8 cellular contexts compared by ENCODE assay signal in the genomic region with DNA sequence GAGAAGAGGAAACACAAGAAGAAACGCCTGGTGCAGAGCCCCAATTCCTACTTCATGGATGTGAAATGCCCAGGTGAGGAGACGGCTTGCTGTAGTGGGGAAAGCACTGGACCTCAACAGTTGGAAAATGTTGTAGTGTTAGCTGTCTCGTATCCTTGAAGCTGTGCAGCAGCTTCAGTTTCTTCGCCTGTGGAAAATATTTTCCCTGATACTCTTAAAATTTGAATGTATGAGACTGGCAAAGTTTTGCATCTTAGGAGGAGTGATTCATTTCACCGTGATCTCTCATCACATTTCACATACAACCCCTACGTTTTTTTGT. TPM values are rescaled to one million over a fixed set of nuclear protein-coding genes. Genes with fewer than 3 reads are reported as not detected.
DNase-seq lines count a peak whose midpoint lies in the region; ATAC-seq and TF ChIP-seq lines count a peak whose summit lies in the region.

No MANE protein-coding gene starts in this region.

- H3K4me3 ChIP-seq in HFF-Myc (replicated peaks; ENCODE audit: low read depth, low read length) (peak overlapping the region; percentile 79), iPS-11a (ENCODE audit: low read depth, low read length) (peak overlapping the region; percentile 82), smooth muscle cell (peak overlapping the region; percentile 85)

- peaks cover 17% of the 10 kb centered on the region for H3K4me1 ChIP-seq in smooth muscle cell (ENCODE audit: low read depth)

- no peaks in the 10 kb centered on the region for H3K27me3 ChIP-seq in smooth muscle cell (ENCODE audit: low read depth)

- peak overlapping the region; percentile 88 for H3K27ac ChIP-seq in smooth muscle cell (ENCODE audit: low read depth)

- no peak overlapping the region for H2AFZ ChIP-seq in smooth muscle cell (ENCODE audit: low read depth)

- TF ChIP-seq CTCF in HFF-Myc (IDR thresholded peaks at IDR 0.05; ENCODE audit: low read depth, low read length, missing control alignments), result no peak
- no peak for TF ChIP-seq CTCF in smooth muscle cell (IDR thresholded peaks at IDR 0.05; ENCODE audit: borderline replicate concordance, insufficient read depth, poor library complexity, severe bottlenecking)
- no peak for TF ChIP-seq CTCF in omental fat pad (IDR thresholded peaks at IDR 0.05)

- ATAC-seq in omental fat pad (ENCODE audit: low FRiP score), result no peak

- no peak for DNase-seq in HFF-Myc (ENCODE audit: extremely low read depth, low read depth)
- DNase-seq in activated T-helper 2 cell treated with anti-CD3 and anti-CD28 coated beads, Interferon-gamma antibody, Interleukin-2, Interleukin-4, amounts not matched to agents 10 μg/mL and 5 μg/mL and 100 μg/mL, durations not matched to agents 14 hours and 24 hours and 36 hours (ENCODE audit: low spot score), result no peak
- DNase-seq in smooth muscle cell (lab: John Stamatoyannopoulos, UW; ENCODE audit: unreplicated experiment), result no peak
- no peak for DNase-seq in omental fat pad (ENCODE audit: low spot score)
- no peak for DNase-seq in mucosa of gallbladder (ENCODE audit: low spot score)
- no peak for DNase-seq in Kasumi-1 (lab: John Stamatoyannopoulos, UW)
- no peak for DNase-seq in cerebellum (ENCODE audit: low spot score)

- peak overlapping the region; percentile 89 for H3K4me2 ChIP-seq in smooth muscle cell

- H3K27ac Mint-ChIP-seq in activated T-helper 2 cell treated with anti-CD3 and anti-CD28 coated beads, Interferon-gamma antibody, Interleukin-2, Interleukin-4, amounts not matched to agents 10 μg/mL and 5 μg/mL and 100 μg/mL, durations not matched to agents 14 hours and 24 hours and 36 hours, result peak overlapping the region; percentile 92

- intact Hi-C loops in activated T-helper 2 cell treated with anti-CD3 and anti-CD28 coated beads, Interferon-gamma antibody, Interleukin-2, Interleukin-4, amounts not matched to agents 10 μg/mL and 5 μg/mL and 100 μg/mL, durations not matched to agents 14 hours and 24 hours and 36 hours (cut with micrococcal nuclease), result loop anchor here (2.0 to 5.0 kb wide), 2 partner anchors 14 to 191 kb away; a partner anchor contains a TSS

- H3K9me3 ChIP-seq in smooth muscle cell (replicated peaks; ENCODE audit: low read depth), result no peaks in the 10 kb centered on the region

- 4% methylated on average over 6 of the region's 6 CpGs for WGBS in smooth muscle cell (ENCODE audit: low lambda C conversion rate)

- peaks cover 35% of the 10 kb centered on the region for H4K20me1 ChIP-seq in smooth muscle cell (ENCODE audit: low read depth)

- H3K27me3 Mint-ChIP-seq in activated T-helper 2 cell treated with anti-CD3 and anti-CD28 coated beads, Interferon-gamma antibody, Interleukin-2, Interleukin-4, amounts not matched to agents 10 μg/mL and 5 μg/mL and 100 μg/mL, durations not matched to agents 14 hours and 24 hours and 36 hours (ENCODE audit: low read depth), result no peaks in the 10 kb centered on the region

- peaks cover 51% of the 10 kb centered on the region for H3K36me3 Mint-ChIP-seq in activated T-helper 2 cell treated with anti-CD3 and anti-CD28 coated beads, Interferon-gamma antibody, Interleukin-2, Interleukin-4, amounts not matched to agents 10 μg/mL and 5 μg/mL and 100 μg/mL, durations not matched to agents 14 hours and 24 hours and 36 hours (ENCODE audit: low read depth)

- peaks cover 18% of the 10 kb centered on the region for H3F3A ChIP-seq in smooth muscle cell (ENCODE audit: low read depth)

- H3K9me3 Mint-ChIP-seq in activated T-helper 2 cell treated with anti-CD3 and anti-CD28 coated beads, Interferon-gamma antibody, Interleukin-2, Interleukin-4, amounts not matched to agents 10 μg/mL and 5 μg/mL and 100 μg/mL, durations not matched to agents 14 hours and 24 hours and 36 hours, result no peaks in the 10 kb centered on the region

- H3K36me3 ChIP-seq in smooth muscle cell (ENCODE audit: low read depth), result peaks cover 9% of the 10 kb centered on the region

- peak overlapping the region; percentile 97 for H3K9ac ChIP-seq in smooth muscle cell (ENCODE audit: low read depth)

- peaks cover 16% of the 10 kb centered on the region for H3K79me2 ChIP-seq in smooth muscle cell (ENCODE audit: low read depth)

- peak overlapping the region; percentile 88 for H3K4me3 Mint-ChIP-seq in activated T-helper 2 cell treated with anti-CD3 and anti-CD28 coated beads, Interferon-gamma antibody, Interleukin-2, Interleukin-4, amounts not matched to agents 10 μg/mL and 5 μg/mL and 100 μg/mL, durations not matched to agents 14 hours and 24 hours and 36 hours (ENCODE audit: low read depth)

- peaks cover 35% of the 10 kb centered on the region for H3K4me1 Mint-ChIP-seq in activated T-helper 2 cell treated with anti-CD3 and anti-CD28 coated beads, Interferon-gamma antibody, Interleukin-2, Interleukin-4, amounts not matched to agents 10 μg/mL and 5 μg/mL and 100 μg/mL, durations not matched to agents 14 hours and 24 hours and 36 hours (ENCODE audit: low read depth)

RNA-seq across cellular contexts. Expression of a gene that starts 0.6 kb away (rescaled TPM):
- 1,296 and 1,372 TPM in 2 replicates for total RNA-seq in activated T-helper 2 cell treated with anti-CD3 and anti-CD28 coated beads, Interferon-gamma antibody, Interleukin-2, Interleukin-4, amounts not matched to agents 10 μg/mL and 5 μg/mL and 100 μg/mL, durations not matched to agents 14 hours and 24 hours and 36 hours
- total RNA-seq in smooth muscle cell (3,456 and 3,702 TPM in 2 replicates), omental fat pad (1,000 to 10,000 TPM; 1,559 to 2,240 (median 2,115) TPM), mucosa of gallbladder (1,416 TPM), cerebellum (1,638 TPM)
- 1,522 and 1,642 TPM in 2 replicates for polyA plus RNA-seq in smooth muscle cell

RNA-seq across cellular contexts. Expression of a gene that starts 5.0 kb away (rescaled TPM):
- 5.7 and 7.6 TPM in 2 replicates for total RNA-seq in activated T-helper 2 cell treated with anti-CD3 and anti-CD28 coated beads, Interferon-gamma antibody, Interleukin-2, Interleukin-4, amounts not matched to agents 10 μg/mL and 5 μg/mL and 100 μg/mL, durations not matched to agents 14 hours and 24 hours and 36 hours
- total RNA-seq in smooth muscle cell, result 41.4 and 48.3 TPM in 2 replicates
- polyA plus RNA-seq in smooth muscle cell, result 131 and 144 TPM in 2 replicates
- total RNA-seq in omental fat pad, result 10 to 100 TPM; 62.7 to 87.5 (median 78.3) TPM
- 112 TPM for total RNA-seq in mucosa of gallbladder
- 11.2 TPM for total RNA-seq in cerebellum

RNA-seq across cellular contexts. Expression of a gene that starts 13.6 kb away (rescaled TPM):
- total RNA-seq in activated T-helper 2 cell treated with anti-CD3 and anti-CD28 coated beads, Interferon-gamma antibody, Interleukin-2, Interleukin-4, amounts not matched to agents 10 μg/mL and 5 μg/mL and 100 μg/mL, durations not matched to agents 14 hours and 24 hours and 36 hours, result 148 and 152 TPM in 2 replicates
- total RNA-seq in smooth muscle cell (139 and 150 TPM in 2 replicates), omental fat pad (100 to 1,000 TPM; 190 to 258 (median 208) TPM), mucosa of gallbladder (144 TPM), cerebellum (29.2 TPM)
- polyA plus RNA-seq in smooth muscle cell, result 157 TPM in 2 replicates

RNA-seq across cellular contexts. Expression of a gene that starts 23.4 kb away (rescaled TPM):
- 12.5 TPM in 2 replicates for total RNA-seq in activated T-helper 2 cell treated with anti-CD3 and anti-CD28 coated beads, Interferon-gamma antibody, Interleukin-2, Interleukin-4, amounts not matched to agents 10 μg/mL and 5 μg/mL and 100 μg/mL, durations not matched to agents 14 hours and 24 hours and 36 hours
- total RNA-seq in smooth muscle cell, result 13.0 and 14.9 TPM in 2 replicates
- 9.0 and 13.2 TPM in 2 replicates for polyA plus RNA-seq in smooth muscle cell
- total RNA-seq in omental fat pad, result 10 to 100 TPM in 1 of 4 donors, 1 to 10 TPM in 3; 6.1 to 19.1 (median 8.5) TPM
- total RNA-seq in mucosa of gallbladder, result 18.5 TPM
- 13.8 TPM for total RNA-seq in cerebellum

RNA-seq across cellular contexts. Expression of a gene that starts 27.8 kb away (rescaled TPM):
- 74.8 and 76.5 TPM in 2 replicates for total RNA-seq in activated T-helper 2 cell treated with anti-CD3 and anti-CD28 coated beads, Interferon-gamma antibody, Interleukin-2, Interleukin-4, amounts not matched to agents 10 μg/mL and 5 μg/mL and 100 μg/mL, durations not matched to agents 14 hours and 24 hours and 36 hours
- total RNA-seq in smooth muscle cell, result 78.8 and 104 TPM in 2 replicates
- polyA plus RNA-seq in smooth muscle cell, result 128 and 143 TPM in 2 replicates
- 100 to 1,000 TPM in 3 of 4 donors, 10 to 100 TPM in 1; 80.5 to 125 (median 116) TPM for total RNA-seq in omental fat pad
- 119 TPM for total RNA-seq in mucosa of gallbladder
- 22.0 TPM for total RNA-seq in cerebellum
